ENCODE assay signal across 11 cellular contexts in the genomic region with DNA sequence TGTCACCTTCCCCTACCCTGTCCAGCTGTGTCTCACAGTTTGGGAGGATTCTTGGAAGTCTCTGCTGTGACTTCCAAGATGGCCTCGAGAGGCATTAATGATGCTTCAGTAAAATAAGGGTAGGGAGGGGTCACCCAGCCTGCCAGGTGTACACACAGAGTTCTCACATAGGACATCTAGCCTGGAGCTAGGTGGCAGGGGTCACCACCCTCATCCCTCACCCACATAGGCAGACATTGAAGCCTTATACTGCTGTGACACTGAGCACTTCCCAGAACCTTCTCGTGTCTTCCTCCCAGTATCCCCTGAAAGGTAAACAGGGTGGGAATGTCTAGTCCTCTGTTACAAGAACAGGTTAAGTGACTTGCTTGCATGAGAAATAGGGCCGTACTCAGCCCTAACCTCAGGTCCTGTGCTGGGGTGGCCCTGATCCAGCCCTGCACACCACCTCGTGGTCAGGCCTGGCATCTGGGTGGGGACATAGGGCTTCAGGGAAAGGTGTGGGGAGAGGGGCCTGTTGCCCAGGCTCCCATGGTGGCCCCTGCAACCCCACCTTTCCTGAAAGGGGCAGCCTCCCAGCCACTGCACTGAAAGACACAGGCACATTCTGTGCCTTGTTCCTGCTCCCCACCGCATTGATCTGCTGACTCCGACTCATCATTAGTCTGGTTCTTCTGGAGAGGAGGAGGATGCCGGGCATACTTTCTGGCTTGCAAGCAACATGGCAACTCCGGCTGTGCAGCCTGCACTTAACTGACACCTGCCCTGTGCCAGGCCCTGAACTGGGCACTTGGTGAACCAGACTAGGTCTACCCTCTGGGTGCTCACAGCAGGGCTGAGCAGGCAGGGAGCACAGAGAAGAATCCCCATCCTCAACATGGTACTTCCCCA. TPM values are rescaled to one million over a fixed set of nuclear protein-coding genes. Genes with fewer than 3 reads are reported as not detected.
DNase-seq lines count a peak whose midpoint lies in the region; ATAC-seq, FAIRE-seq and TF ChIP-seq lines count a peak whose summit lies in the region.
"Had no signal": no experiment of that assay in that cellular context is flagged by ENCODE, and none has a peak within 500 bp of the region (broad histone marks: within the 10 kb centered on the region; RNA-seq: fewer than 3 reads in every experiment).

No MANE protein-coding gene starts in this region.

- no peak overlapping the region for H3K14ac ChIP-seq in H1 (ENCODE audit: insufficient read length)

- no peak for TF ChIP-seq EP300 in H1 (IDR thresholded peaks at IDR 0.05; ENCODE audit: borderline replicate concordance in 1 of 2, low read depth in 2 of 2, low read length in 2 of 2)

- peak overlapping the region; percentile 28; the same call in 1 of the 2 replicates for H2AK5ac ChIP-seq in H1 (ENCODE audit: low read depth, low read length)

- H3K27me3 ChIP-seq in AG04450 (ENCODE audit: control insufficient read depth, insufficient read depth, low read length) (peaks cover 19% of the 10 kb centered on the region), H1 (replicated peaks in 1 of 4; ENCODE audit: control insufficient read depth in 3 of 4, extremely low read depth in 1 of 4, insufficient read depth in 3 of 4, low read length in 3 of 4) (no peaks in the 10 kb centered on the region; a peak in 3 of 7 replicates), mucosa of rectum (ENCODE audit: control insufficient read depth in 2 of 2, insufficient read depth in 2 of 2, low read length in 2 of 2) (no peaks in the 10 kb centered on the region)

- H3K9me3 ChIP-seq in AG04450 (ENCODE audit: control insufficient read depth, insufficient read depth, low read length), result no peaks in the 10 kb centered on the region; the same call in 1 of the 2 replicates
- H3K9me3 ChIP-seq in H1 (ENCODE audit: insufficient read depth in 2 of 2, low read depth in 1 of 2, low read length in 1 of 2), result no peaks in the 10 kb centered on the region
- no peaks in the 10 kb centered on the region for H3K9me3 ChIP-seq in mucosa of rectum (ENCODE audit: control insufficient read depth in 2 of 2, low read length in 2 of 2)
- H3K9me3 ChIP-seq: SJCRH30 had no signal

- H3K4ac ChIP-seq in H1 (replicated peaks; ENCODE audit: insufficient read length, low read depth, low read length), result peak overlapping the region; percentile 14

- 0 out of 4 replicates have a peak overlapping the region, but pooled peaks of 1 of the 2 experiments have one; percentile 12 for H3K4me2 ChIP-seq in H1 (ENCODE audit: insufficient read depth in 1 of 2, low read depth in 2 of 2, low read length in 2 of 2)

- no peak for DNase-seq in AG04450 (ENCODE audit: low read depth, low spot score)
- DNase-seq in HT-29 (ENCODE audit: low spot score), result peak; percentile 70
- DNase-seq in H1 (ENCODE audit: low read depth in 1 of 2, low spot score in 2 of 2), result no peak
- DNase-seq in stimulated activated CD4-positive, alpha-beta T cell treated with anti-CD3 and anti-CD28 coated beads, Interleukin-15, amount 100 ng/mL, for 24 hours, result no peak
- no peak for DNase-seq in DMS114 treated with DMSO at 0.1 percent for 48 hours (lab: John Stamatoyannopoulos, UW; ENCODE audit: unreplicated experiment)
- DNase-seq in mesothelial cell of epicardium (ENCODE audit: low spot score in 2 of 2, unreplicated experiment in 2 of 2), result no peak
- DNase-seq: NCI-H1930 had no signal

- peaks cover 14% of the 10 kb centered on the region; the same call in 1 of the 2 replicates for H3K23me2 ChIP-seq in H1 (ENCODE audit: low read depth, low read length)

- no peak overlapping the region for H2BK120ac ChIP-seq in H1 (replicated peaks; ENCODE audit: low read depth, low read length)

- H4K91ac ChIP-seq in H1 (replicated peaks; ENCODE audit: insufficient read length, low read length), result peak overlapping the region; percentile 3

- no peak overlapping the region for H2AFZ ChIP-seq in H1 (ENCODE audit: low read length)

- no peak for FAIRE-seq in H1 (lab: Jason Lieb, UNC)

- H3K79me2 ChIP-seq in H1 (ENCODE audit: control insufficient read depth in 1 of 2, insufficient read depth in 2 of 2, low read length in 2 of 2), result peaks cover 0 to 5% of the 10 kb centered on the region in 2 experiments; a peak in 1 of 4 replicates

- ATAC-seq in GM21360 (IDR thresholded peaks at IDR 0.05; ENCODE audit: unreplicated experiment), result no peak

- H3K4me1 Mint-ChIP-seq in mesothelial cell of epicardium, result peaks cover 24% of the 10 kb centered on the region

- peak overlapping the region; percentile 15; the same call in 1 of the 2 replicates for H2BK5ac ChIP-seq in H1 (ENCODE audit: low read depth, low read length)

- 0 out of 2 replicates have a peak overlapping the region, but pooled peaks have one; percentile 83 for H2BK15ac ChIP-seq in H1 (ENCODE audit: low read length)

- TF ChIP-seq RAD21 in H1 (IDR thresholded peaks at IDR 0.05 in 1 of 2, conservative IDR thresholded peaks at IDR 0.05 in 1 of 2; ENCODE audit: low read depth in 2 of 2, low read length in 2 of 2), result no peak

- no peak overlapping the region for H3K4me3 ChIP-seq in AG04450 (ENCODE audit: low read depth, low read length)
- H3K4me3 ChIP-seq in H1 (ENCODE audit: extremely low read depth in 1 of 4, insufficient read depth in 2 of 4, low read depth in 3 of 4, low read length in 4 of 4), result no peak overlapping the region
- H3K4me3 ChIP-seq in mucosa of rectum (ENCODE audit: low read length in 2 of 2), result no peak overlapping the region
- H3K4me3 ChIP-seq: SJCRH30 had no signal

- H3K56ac ChIP-seq in H1 (replicated peaks; ENCODE audit: insufficient read length, low read depth, low read length), result no peak overlapping the region

- peak overlapping the region; percentile 55; the same call in 1 of the 2 replicates for H2BK12ac ChIP-seq in H1 (ENCODE audit: low read depth, low read length)

- H3K79me1 ChIP-seq in H1 (ENCODE audit: low read depth, low read length), result 0 out of 2 replicates have a peak, but pooled peaks cover 2% of the 10 kb centered on the region

- no peak overlapping the region for H3K23ac ChIP-seq in H1 (ENCODE audit: insufficient read length)

- H4K20me1 ChIP-seq in H1 (replicated peaks in 1 of 2; ENCODE audit: control insufficient read depth in 1 of 2, insufficient read depth in 2 of 2, low read length in 2 of 2), result no peaks in the 10 kb centered on the region

- TF ChIP-seq CTCF in AG04450 (IDR thresholded peaks at IDR 0.05; ENCODE audit: low read depth, low read length) (no peak), H1 (IDR thresholded peaks at IDR 0.05; ENCODE audit: control extremely low read depth in 1 of 3, insufficient read depth in 1 of 3, low read depth in 1 of 3, low read length in 3 of 3) (no peak), mesothelial cell of epicardium (IDR thresholded peaks at IDR 0.05; ENCODE audit: unreplicated experiment) (no peak)

- no peak overlapping the region for H3K4me3 Mint-ChIP-seq in mesothelial cell of epicardium

- H4K8ac ChIP-seq in H1 (ENCODE audit: extremely low read depth, insufficient read depth, low read length), result no peak overlapping the region

- 88% methylated on average over 8 of the region's 8 CpGs; no CpG with 5 or more reads in 1 of the 2 experiments for WGBS in H1 (ENCODE audit: extremely low coverage in 1 of 2, insufficient coverage in 1 of 2, insufficient read length in 1 of 2, insufficient replicate concordance in 2 of 2, low coverage in 1 of 2, low lambda C conversion rate in 2 of 2, missing lambda C conversion rate in 1 of 2), 2 experiments

- POLR2A ChIA-PET in AG04450 (lab: Yijun Ruan, JAX) (interaction anchor here (1.0 kb wide), 1 partner anchor 108 kb away, joined by 3 read pairs; a partner anchor contains a TSS), H1 (lab: Charles Lee; ENCODE audit: partially characterized antibody) (interaction anchor here (1.0 to 1.4 kb wide), 2 partner anchors 8 to 106 kb away, joined by 3 read pairs; no protein-coding TSS in a partner anchor)

- H3K9me3 Mint-ChIP-seq in mesothelial cell of epicardium, result no peaks in the 10 kb centered on the region

- H3K36me3 ChIP-seq in H1 (ENCODE audit: control insufficient read depth in 2 of 4, insufficient read depth in 4 of 4, low read length in 3 of 4), result no peaks in the 10 kb centered on the region
- H3K36me3 ChIP-seq in mucosa of rectum (ENCODE audit: control insufficient read depth in 2 of 2, insufficient read depth in 2 of 2, low read length in 2 of 2), result peaks cover 9 to 17% of the 10 kb centered on the region in 2 donors
- H3K36me3 ChIP-seq: SJCRH30 had no signal

- H3K4me1 ChIP-seq in H1 (replicated peaks in 1 of 4; ENCODE audit: control insufficient read depth in 3 of 4, insufficient read depth in 4 of 4, low read length in 3 of 4) (peaks cover 0 to 12% (median 10%) of the 10 kb centered on the region in 4 experiments; a peak in 5 of 7 replicates), mucosa of rectum (ENCODE audit: control insufficient read depth in 2 of 2, insufficient read depth in 2 of 2, low read length in 2 of 2) (peaks cover 33 to 35% of the 10 kb centered on the region in 2 donors)

- H2BK20ac ChIP-seq in H1 (ENCODE audit: low read length), result no peak overlapping the region

- no peak overlapping the region for H3K27ac Mint-ChIP-seq in mesothelial cell of epicardium

- H3K36me3 Mint-ChIP-seq in mesothelial cell of epicardium, result no peaks in the 10 kb centered on the region

- no peak overlapping the region for H3K18ac ChIP-seq in H1 (ENCODE audit: extremely low read depth, low read length)

- TF ChIP-seq POLR2A in H1 (IDR thresholded peaks at IDR 0.05; ENCODE audit: control extremely low read depth in 1 of 2, low read depth in 2 of 2, low read length in 2 of 2), result no peak

- H4K5ac ChIP-seq in H1 (ENCODE audit: insufficient read length, low read depth, low read length), result no peak overlapping the region

- CTCF ChIA-PET in AG04450 (lab: Charles Lee) (interaction anchor here (0.5 to 4.3 kb wide), 2 partner anchors 14 to 100 kb away, joined by 8 to 29 read pairs; no protein-coding TSS in a partner anchor), H1 (lab: Charles Lee; ENCODE audit: partially characterized antibody) (interaction anchor here (0.7 to 19.9 kb wide), 7 partner anchors 12 to 146 kb away, joined by 3 to 362 read pairs (median 3); a partner anchor contains a TSS)

- peak overlapping the region; percentile 39 for H3K27ac ChIP-seq in AG04450 (ENCODE audit: low read depth, low read length)
- no peak overlapping the region for H3K27ac ChIP-seq in H1 (ENCODE audit: low read depth, low read length)
- peak overlapping the region; percentile 95 to 96 for H3K27ac ChIP-seq in mucosa of rectum (ENCODE audit: low read depth in 2 of 2, low read length in 2 of 2)
- H3K27ac ChIP-seq: SJCRH30 had no signal

- H3K9ac ChIP-seq in H1 (replicated peaks in 1 of 4; ENCODE audit: extremely low read depth in 1 of 4, low read depth in 3 of 4, low read length in 3 of 4) (no peak overlapping the region), mucosa of rectum (ENCODE audit: low read depth in 1 of 2, low read length in 2 of 2) (peak overlapping the region in 1 of 2 donors; percentile 9)

- peaks cover 8% of the 10 kb centered on the region for H3K27me3 Mint-ChIP-seq in mesothelial cell of epicardium (ENCODE audit: low read depth)

RNA-seq across cellular contexts. Expression of a gene that starts 3.6 kb away (rescaled TPM):
- polyA plus RNA-seq in AG04450 (2011; rRNA removed) (0.60 and 0.88 TPM in 2 replicates), H1 (2011; rRNA removed) (38.5 and 64.8 TPM in 2 replicates)
- polyA minus RNA-seq in AG04450 (2011; rRNA and poly(A)+ RNA removed), result 0.52 and 0.69 TPM in 2 replicates
- total RNA-seq in HT-29 (2014; rRNA removed; shearing (Covaris generic)), result 75.9 and 94.1 TPM in 2 replicates
- total RNA-seq in H1 (2021; fragmentation: NEBNext Ultra II Directional; extraction: Animal tissue kit (Norgen Biotek cat#: 25700)), result 42.2 and 44.0 TPM in 2 replicates
- 34.8 TPM for polyA plus RNA-seq in H1 (2011; cell fraction: cytosol; rRNA removed)
- polyA plus RNA-seq in H1 (2011; cell fraction: nucleus; rRNA removed), result 47.7 TPM
- polyA plus RNA-seq in H1 (2012, experiment 1 of 2), result 21.6 to 36.4 TPM (median 33.6 TPM) in 4 replicates
- 33.8 TPM for polyA plus RNA-seq in H1 (2012, experiment 2 of 2)
- 50.5 TPM for polyA plus RNA-seq in H1 (2013, experiment 1 of 2)
- 46.8 TPM for polyA plus RNA-seq in H1 (2013, experiment 2 of 2)
- 17.8 and 18.2 TPM in 2 replicates for polyA minus RNA-seq in H1 (2011; rRNA and poly(A)+ RNA removed)
- 39.2 TPM for polyA minus RNA-seq in H1 (2011; cell fraction: cytosol; rRNA and poly(A)+ RNA removed)
- 20.9 TPM for polyA minus RNA-seq in H1 (2011; cell fraction: nucleus; rRNA and poly(A)+ RNA removed)
- total RNA-seq in mesothelial cell of epicardium, result 16.2 to 17.8 TPM (median 16.3 TPM) in 3 replicates

RNA-seq across cellular contexts. Expression of a gene that starts 20.7 kb away (rescaled TPM):
- polyA plus RNA-seq in AG04450 (2011; rRNA removed) (48.7 and 57.9 TPM in 2 replicates), H1 (2011; rRNA removed) (75.9 and 81.0 TPM in 2 replicates)
- polyA minus RNA-seq in AG04450 (2011; rRNA and poly(A)+ RNA removed), result 52.0 and 73.3 TPM in 2 replicates
- total RNA-seq in HT-29 (2014; rRNA removed; shearing (Covaris generic)), result 18.8 and 24.4 TPM in 2 replicates
- 65.4 and 72.9 TPM in 2 replicates for total RNA-seq in H1 (2021; fragmentation: NEBNext Ultra II Directional; extraction: Animal tissue kit (Norgen Biotek cat#: 25700))
- polyA plus RNA-seq in H1 (2011; cell fraction: cytosol; rRNA removed), result 70.6 TPM
- polyA plus RNA-seq in H1 (2011; cell fraction: nucleus; rRNA removed), result 50.0 TPM
- polyA plus RNA-seq in H1 (2012, experiment 1 of 2), result 66.1 to 74.2 TPM (median 69.6 TPM) in 4 replicates
- polyA plus RNA-seq in H1 (2012, experiment 2 of 2), result 55.9 TPM
- polyA plus RNA-seq in H1 (2013, experiment 1 of 2), result 47.0 TPM
- polyA plus RNA-seq in H1 (2013, experiment 2 of 2), result 48.2 TPM
- polyA minus RNA-seq in H1 (2011; rRNA and poly(A)+ RNA removed), result 59.7 and 77.6 TPM in 2 replicates
- polyA minus RNA-seq in H1 (2011; cell fraction: cytosol; rRNA and poly(A)+ RNA removed), result 85.1 TPM
- 41.5 TPM for polyA minus RNA-seq in H1 (2011; cell fraction: nucleus; rRNA and poly(A)+ RNA removed)
- 34.5 to 38.3 TPM (median 36.3 TPM) in 3 replicates for total RNA-seq in mesothelial cell of epicardium

RNA-seq across cellular contexts. Expression of a gene that starts 21.4 kb away (rescaled TPM):
- polyA plus RNA-seq in AG04450 (2011; rRNA removed) (4.7 and 5.8 TPM in 2 replicates), H1 (2011; rRNA removed) (3.3 and 5.5 TPM in 2 replicates)
- 5.4 and 6.6 TPM in 2 replicates for polyA minus RNA-seq in AG04450 (2011; rRNA and poly(A)+ RNA removed)
- total RNA-seq in HT-29 (2014; rRNA removed; shearing (Covaris generic)), result 1.5 and 2.0 TPM in 2 replicates
- 5.0 and 5.5 TPM in 2 replicates for total RNA-seq in H1 (2021; fragmentation: NEBNext Ultra II Directional; extraction: Animal tissue kit (Norgen Biotek cat#: 25700))
- polyA plus RNA-seq in H1 (2011; cell fraction: cytosol; rRNA removed), result 3.2 TPM
- 6.8 TPM for polyA plus RNA-seq in H1 (2011; cell fraction: nucleus; rRNA removed)
- polyA plus RNA-seq in H1 (2012, experiment 1 of 2), result 2.8 to 3.7 TPM (median 3.5 TPM) in 4 replicates
- 3.1 TPM for polyA plus RNA-seq in H1 (2012, experiment 2 of 2)
- polyA plus RNA-seq in H1 (2013, experiment 1 of 2), result 4.2 TPM
- 4.9 TPM for polyA plus RNA-seq in H1 (2013, experiment 2 of 2)
- 5.2 and 6.1 TPM in 2 replicates for polyA minus RNA-seq in H1 (2011; rRNA and poly(A)+ RNA removed)
- 5.2 TPM for polyA minus RNA-seq in H1 (2011; cell fraction: cytosol; rRNA and poly(A)+ RNA removed)
- polyA minus RNA-seq in H1 (2011; cell fraction: nucleus; rRNA and poly(A)+ RNA removed), result 6.0 TPM
- total RNA-seq in mesothelial cell of epicardium, result 13.5 to 16.5 TPM (median 15.0 TPM) in 3 replicates

RNA-seq across cellular contexts. Expression of a gene that starts 51.0 kb away (rescaled TPM):
- polyA plus RNA-seq in AG04450 (2011; rRNA removed), result not detected in 2 replicates
- not detected in 2 replicates for polyA minus RNA-seq in AG04450 (2011; rRNA and poly(A)+ RNA removed)
- not detected in 2 replicates for total RNA-seq in HT-29 (2014; rRNA removed; shearing (Covaris generic))
- not detected in 2 replicates for total RNA-seq in H1 (2021; fragmentation: NEBNext Ultra II Directional; extraction: Animal tissue kit (Norgen Biotek cat#: 25700))
- not detected in 2 replicates for polyA plus RNA-seq in H1 (2011; rRNA removed)
- polyA plus RNA-seq in H1 (2011; cell fraction: cytosol; rRNA removed), result 0.09 TPM
- polyA plus RNA-seq in H1 (2011; cell fraction: nucleus; rRNA removed), result 0.03 TPM
- not detected in 4 replicates for polyA plus RNA-seq in H1 (2012, experiment 1 of 2)
- polyA plus RNA-seq in H1 (2012, experiment 2 of 2), result not detected
- polyA plus RNA-seq in H1 (2013, experiment 1 of 2), result under 0.01 TPM
- 0.02 TPM for polyA plus RNA-seq in H1 (2013, experiment 2 of 2)
- polyA minus RNA-seq in H1 (2011; rRNA and poly(A)+ RNA removed), result not detected in 2 replicates
- not detected for polyA minus RNA-seq in H1 (2011; cell fraction: cytosol; rRNA and poly(A)+ RNA removed)
- polyA minus RNA-seq in H1 (2011; cell fraction: nucleus; rRNA and poly(A)+ RNA removed), result not detected
- 0.07 to 0.27 TPM (median 0.14 TPM) in 3 replicates for total RNA-seq in mesothelial cell of epicardium
- total RNA-seq: occipital lobe, SJCRH30 had no signal
